Comparison of ENCODE assay signal across 18 cellular contexts in genomic region chr12:19166387-19166786, GRCh38.
"Had no signal": no experiment of that assay in that cellular context is flagged by ENCODE, and none has a peak within 500 bp of the region (broad histone marks: within the 10 kb centered on the region; RNA-seq: fewer than 3 reads in every experiment).

No MANE protein-coding gene starts in this region.

- H3K36me3 ChIP-seq: gastrocnemius medialis, lower lobe of right lung, ovary had no signal

- H3K27me3 ChIP-seq: dorsolateral prefrontal cortex, gastrocnemius medialis, ovary had no signal

- H3K9ac ChIP-seq: SK-N-SH had no signal

- H3K4me2 ChIP-seq: SK-N-SH had no signal

- H3K27ac Mint-ChIP-seq: activated CD4-positive, alpha-beta memory T cell treated with anti-CD3 and anti-CD28 coated beads for 36 hours; activated CD4-positive, alpha-beta T cell treated with anti-CD3 and anti-CD28 coated beads for 36 hours; activated CD8-positive, alpha-beta memory T cell treated with anti-CD3 and anti-CD28 coated beads, Interleukin-2, amount 10 ng/mL, durations not matched to agents 7 days and 5 days; activated naive CD4-positive, alpha-beta T cell treated with anti-CD3 and anti-CD28 coated beads, Interleukin-2, amount 10 ng/mL, durations not matched to agents 7 days and 5 days; activated T-cell treated with anti-CD3 and anti-CD28 coated beads, Interleukin-2, amount 50 U/mL, for 24 hours; endodermal cell had no signal

- H3K4me3 ChIP-seq: dorsolateral prefrontal cortex, gastrocnemius medialis, lower lobe of right lung, ovary had no signal

- H3K9me3 Mint-ChIP-seq: activated CD4-positive, alpha-beta memory T cell treated with anti-CD3 and anti-CD28 coated beads for 36 hours; activated naive CD4-positive, alpha-beta T cell treated with anti-CD3 and anti-CD28 coated beads, Interleukin-2, amount 10 ng/mL, durations not matched to agents 7 days and 5 days; activated T-cell treated with anti-CD3 and anti-CD28 coated beads, Interleukin-2, amount 50 U/mL, for 24 hours; endodermal cell had no signal

- H3K4me1 ChIP-seq: gastrocnemius medialis, lower lobe of right lung had no signal

- H3K9me3 ChIP-seq: gastrocnemius medialis, lower lobe of right lung, ovary, SK-N-SH had no signal

- H3K4me1 Mint-ChIP-seq: activated naive CD4-positive, alpha-beta T cell treated with anti-CD3 and anti-CD28 coated beads, Interleukin-2, amount 10 ng/mL, durations not matched to agents 7 days and 5 days had no signal

- H3K27me3 Mint-ChIP-seq: activated CD4-positive, alpha-beta memory T cell treated with anti-CD3 and anti-CD28 coated beads for 36 hours; activated CD4-positive, alpha-beta T cell treated with anti-CD3 and anti-CD28 coated beads for 36 hours; activated CD8-positive, alpha-beta memory T cell treated with anti-CD3 and anti-CD28 coated beads, Interleukin-2, amount 10 ng/mL, durations not matched to agents 7 days and 5 days; activated naive CD4-positive, alpha-beta T cell treated with anti-CD3 and anti-CD28 coated beads, Interleukin-2, amount 10 ng/mL, durations not matched to agents 7 days and 5 days; activated T-cell treated with anti-CD3 and anti-CD28 coated beads, Interleukin-2, amount 50 U/mL, for 24 hours had no signal

- H3K27ac ChIP-seq: dorsolateral prefrontal cortex, gastrocnemius medialis, lower lobe of right lung, ovary had no signal

- FAIRE-seq: astrocyte, bronchial epithelial cell had no signal

- ATAC-seq: activated CD4-positive, alpha-beta T cell treated with anti-CD3 and anti-CD28 coated beads for 36 hours; activated CD8-positive, alpha-beta memory T cell treated with anti-CD3 and anti-CD28 coated beads, Interleukin-2, amount 10 ng/mL, durations not matched to agents 7 days and 5 days; gastrocnemius medialis had no signal

- DNase-seq: activated CD4-positive, alpha-beta memory T cell treated with anti-CD3 and anti-CD28 coated beads for 36 hours; activated CD4-positive, alpha-beta T cell treated with anti-CD3 and anti-CD28 coated beads for 36 hours; activated CD8-positive, alpha-beta memory T cell treated with anti-CD3 and anti-CD28 coated beads, Interleukin-2, amount 10 ng/mL, durations not matched to agents 7 days and 5 days; activated naive CD4-positive, alpha-beta T cell treated with anti-CD3 and anti-CD28 coated beads, Interleukin-2, amount 10 ng/mL, durations not matched to agents 7 days and 5 days; activated T-cell treated with anti-CD3 and anti-CD28 coated beads, Interleukin-2, amount 50 U/mL, for 24 hours; dorsolateral prefrontal cortex; endodermal cell; gastrocnemius medialis; islet precursor cell; lower lobe of right lung; ovary; SK-N-SH; stimulated activated CD4-positive, alpha-beta T cell treated with anti-CD3 and anti-CD28 coated beads, Interleukin-15, amount 100 ng/mL, for 24 hours; stimulated activated CD4-positive, alpha-beta T cell treated with anti-CD3 and anti-CD28 coated beads, Interleukin-4, amount 100 ng/mL, for 1 hour; stimulated activated naive CD4-positive, alpha-beta T cell; T-helper 1 cell had no signal

- H3K36me3 Mint-ChIP-seq: activated CD4-positive, alpha-beta memory T cell treated with anti-CD3 and anti-CD28 coated beads for 36 hours; activated CD8-positive, alpha-beta memory T cell treated with anti-CD3 and anti-CD28 coated beads, Interleukin-2, amount 10 ng/mL, durations not matched to agents 7 days and 5 days; activated naive CD4-positive, alpha-beta T cell treated with anti-CD3 and anti-CD28 coated beads, Interleukin-2, amount 10 ng/mL, durations not matched to agents 7 days and 5 days had no signal

- H3K4me3 Mint-ChIP-seq: activated CD4-positive, alpha-beta memory T cell treated with anti-CD3 and anti-CD28 coated beads for 36 hours; activated CD4-positive, alpha-beta T cell treated with anti-CD3 and anti-CD28 coated beads for 36 hours; activated CD8-positive, alpha-beta memory T cell treated with anti-CD3 and anti-CD28 coated beads, Interleukin-2, amount 10 ng/mL, durations not matched to agents 7 days and 5 days; activated naive CD4-positive, alpha-beta T cell treated with anti-CD3 and anti-CD28 coated beads, Interleukin-2, amount 10 ng/mL, durations not matched to agents 7 days and 5 days; activated T-cell treated with anti-CD3 and anti-CD28 coated beads, Interleukin-2, amount 50 U/mL, for 24 hours; endodermal cell had no signal
